ENCODE assay signal across 21 cellular contexts in the genomic region with DNA sequence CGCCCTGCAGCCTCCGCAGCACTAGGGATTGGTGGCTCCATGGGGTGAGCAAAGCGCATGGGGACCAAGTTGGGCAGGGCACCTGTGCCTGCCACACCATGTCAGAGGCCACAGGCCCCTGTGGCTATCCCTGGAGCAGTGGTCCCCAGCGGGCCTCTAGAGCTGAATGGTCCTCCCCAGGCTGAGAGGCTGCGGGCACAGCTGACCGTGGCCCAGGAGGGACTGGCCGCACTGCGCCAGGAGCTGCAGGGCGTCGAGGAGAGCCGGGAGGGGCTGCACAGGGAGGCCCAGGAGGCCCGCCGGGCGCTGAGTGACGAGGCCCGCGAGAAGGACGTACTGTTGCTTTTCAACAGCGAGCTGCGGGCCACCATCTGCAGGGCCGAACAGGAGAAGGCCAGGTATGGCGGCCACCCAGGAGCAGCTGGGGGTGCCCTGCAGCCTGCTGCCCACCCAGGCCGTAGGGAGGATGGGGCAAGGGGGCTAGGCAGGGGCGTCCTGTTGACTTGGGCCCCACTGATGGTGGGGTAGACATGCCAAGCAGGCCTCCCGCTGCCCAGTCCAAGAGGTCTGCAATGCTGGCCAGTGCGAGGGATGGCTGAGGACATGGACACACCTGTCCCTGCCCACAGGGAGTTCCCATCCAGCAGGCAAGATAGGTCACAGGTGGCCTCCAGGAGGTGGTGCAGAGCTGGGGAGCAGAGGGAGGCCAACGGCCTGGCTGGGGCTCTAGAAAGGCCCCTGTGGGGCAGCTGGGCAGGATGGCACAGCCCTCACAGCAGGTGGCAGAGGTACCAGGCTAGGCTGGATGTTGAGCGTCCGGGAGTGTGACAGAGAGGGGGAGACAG. TPM values are rescaled to one million over a fixed set of nuclear protein-coding genes. Genes with fewer than 3 reads are reported as not detected.
DNase-seq lines count a peak whose midpoint lies in the region; ATAC-seq and TF ChIP-seq lines count a peak whose summit lies in the region.
"Had no signal": no experiment of that assay in that cellular context is flagged by ENCODE, and none has a peak within 500 bp of the region (broad histone marks: within the 10 kb centered on the region; RNA-seq: fewer than 3 reads in every experiment).

No MANE protein-coding gene starts in this region.

- DNase-seq in Right ventricle myocardium superior (peak; percentile 43), left cardiac atrium (no peak), left ventricle myocardium inferior (peak; percentile 13), neural progenitor cell (ENCODE audit: low spot score) (no peak), uterus (peak in 1 of 2 donors; percentile 20), AG08396 (ENCODE audit: low spot score) (no peak), COLO829 (ENCODE audit: low spot score) (no peak)
- no peak for DNase-seq in activated T-helper 1 cell treated with anti-CD3 and anti-CD28 coated beads, Interleukin-12 subunit alpha, Interleukin-12 subunit beta, Interleukin-2, Interleukin-4 antibody, amounts not matched to agents 30 ng/mL and 10 ng/mL and 1 ng/mL, durations not matched to agents 14 hours and 24 hours and 36 hours (ENCODE audit: low spot score)
- DNase-seq: activated naive CD4-positive, alpha-beta T cell treated with anti-CD3 and anti-CD28 coated beads, Interleukin-2, amount 50 U/mL, for 16 hours; Calu3; dermis blood vessel endothelial cell; erythroblast; GDM1; NCI-H146; NCI-H226; sigmoid colon had no signal

- peaks cover 39% of the 10 kb centered on the region for H3K4me1 ChIP-seq in left ventricle myocardium inferior
- H3K4me1 ChIP-seq in neural progenitor cell: peaks cover 11% of the 10 kb centered on the region
- H3K4me1 ChIP-seq in uterus: peaks cover 6 to 35% of the 10 kb centered on the region in 2 donors

- intact Hi-C loops in Right ventricle myocardium superior (cut with DNase I): no loop called here
- intact Hi-C loops in left cardiac atrium (cut with DNase I): no loop called here
- intact Hi-C loops in left ventricle myocardium inferior (cut with micrococcal nuclease): no loop called here
- intact Hi-C loops in uterus (cut with DNase I; ENCODE audit: low total_unique reads): no loop called here
- intact Hi-C loops in activated T-helper 1 cell treated with anti-CD3 and anti-CD28 coated beads, Interleukin-12 subunit alpha, Interleukin-12 subunit beta, Interleukin-2, Interleukin-4 antibody, amounts not matched to agents 30 ng/mL and 10 ng/mL and 1 ng/mL, durations not matched to agents 14 hours and 24 hours and 36 hours (cut with micrococcal nuclease): no loop called here

- H3K4me3 ChIP-seq in left ventricle myocardium inferior: no peak overlapping the region
- H3K4me3 ChIP-seq in neural progenitor cell: no peak overlapping the region
- no peak overlapping the region for H3K4me3 ChIP-seq in uterus
- H3K4me3 ChIP-seq: body of pancreas, sigmoid colon had no signal

- ATAC-seq in Right ventricle myocardium superior (ENCODE audit: poor library complexity) (no peak), left cardiac atrium (no peak)
- ATAC-seq: body of pancreas had no signal

- no peak overlapping the region for H3K9ac ChIP-seq in neural progenitor cell

- TF ChIP-seq CTCF in left ventricle myocardium inferior (IDR thresholded peaks at IDR 0.05; ENCODE audit: borderline replicate concordance) (no peak), neural progenitor cell (IDR thresholded peaks at IDR 0.05) (no peak), uterus (IDR thresholded peaks at IDR 0.05) (no peak)

- no peak overlapping the region for H3K4me3 Mint-ChIP-seq in neural progenitor cell
- no peak overlapping the region for H3K4me3 Mint-ChIP-seq in activated T-helper 1 cell treated with anti-CD3 and anti-CD28 coated beads, Interleukin-12 subunit alpha, Interleukin-12 subunit beta, Interleukin-2, Interleukin-4 antibody, amounts not matched to agents 30 ng/mL and 10 ng/mL and 1 ng/mL, durations not matched to agents 14 hours and 24 hours and 36 hours
- H3K4me3 Mint-ChIP-seq: mesothelial cell of epicardium had no signal

- H3K36me3 ChIP-seq in left ventricle myocardium inferior (no peaks in the 10 kb centered on the region), neural progenitor cell (no peaks in the 10 kb centered on the region), uterus (no peaks in the 10 kb centered on the region)
- H3K36me3 ChIP-seq: sigmoid colon had no signal

- H3K4me1 Mint-ChIP-seq in neural progenitor cell: peaks cover 13% of the 10 kb centered on the region
- H3K4me1 Mint-ChIP-seq in activated T-helper 1 cell treated with anti-CD3 and anti-CD28 coated beads, Interleukin-12 subunit alpha, Interleukin-12 subunit beta, Interleukin-2, Interleukin-4 antibody, amounts not matched to agents 30 ng/mL and 10 ng/mL and 1 ng/mL, durations not matched to agents 14 hours and 24 hours and 36 hours (ENCODE audit: low read depth): no peaks in the 10 kb centered on the region
- H3K4me1 Mint-ChIP-seq: mesothelial cell of epicardium had no signal

- no peaks in the 10 kb centered on the region for H3K79me2 ChIP-seq in neural progenitor cell (ENCODE audit: low read depth)

- H2AFZ ChIP-seq in neural progenitor cell (replicated peaks): no peak overlapping the region

- H3K9me3 ChIP-seq in left ventricle myocardium inferior (replicated peaks) (no peaks in the 10 kb centered on the region), neural progenitor cell (ENCODE audit: low read depth) (no peaks in the 10 kb centered on the region), uterus (no peaks in the 10 kb centered on the region)
- H3K9me3 ChIP-seq: body of pancreas, sigmoid colon had no signal

- peaks cover 2% of the 10 kb centered on the region for H3K27me3 Mint-ChIP-seq in neural progenitor cell (ENCODE audit: insufficient read depth, low read depth)
- peaks cover 4% of the 10 kb centered on the region for H3K27me3 Mint-ChIP-seq in activated T-helper 1 cell treated with anti-CD3 and anti-CD28 coated beads, Interleukin-12 subunit alpha, Interleukin-12 subunit beta, Interleukin-2, Interleukin-4 antibody, amounts not matched to agents 30 ng/mL and 10 ng/mL and 1 ng/mL, durations not matched to agents 14 hours and 24 hours and 36 hours (ENCODE audit: insufficient read depth)

- no peaks in the 10 kb centered on the region for H3K27me3 ChIP-seq in left ventricle myocardium inferior (ENCODE audit: low read depth)
- H3K27me3 ChIP-seq in neural progenitor cell: no peaks in the 10 kb centered on the region
- no peaks in the 10 kb centered on the region for H3K27me3 ChIP-seq in uterus
- H3K27me3 ChIP-seq: body of pancreas had no signal

- H3F3A ChIP-seq in neural progenitor cell (ENCODE audit: low read depth): peaks cover 5% of the 10 kb centered on the region

- no peaks in the 10 kb centered on the region for H3K36me3 Mint-ChIP-seq in neural progenitor cell
- H3K36me3 Mint-ChIP-seq in activated T-helper 1 cell treated with anti-CD3 and anti-CD28 coated beads, Interleukin-12 subunit alpha, Interleukin-12 subunit beta, Interleukin-2, Interleukin-4 antibody, amounts not matched to agents 30 ng/mL and 10 ng/mL and 1 ng/mL, durations not matched to agents 14 hours and 24 hours and 36 hours (ENCODE audit: low read depth): no peaks in the 10 kb centered on the region
- H3K36me3 Mint-ChIP-seq: mesothelial cell of epicardium had no signal

- H3K4me2 ChIP-seq in neural progenitor cell: no peak overlapping the region

- no peak for TF ChIP-seq POLR2A in uterus (IDR thresholded peaks at IDR 0.05)

- H4K20me1 ChIP-seq in neural progenitor cell (ENCODE audit: low read depth): no peaks in the 10 kb centered on the region

- no peaks in the 10 kb centered on the region for H3K9me3 Mint-ChIP-seq in neural progenitor cell
- no peaks in the 10 kb centered on the region for H3K9me3 Mint-ChIP-seq in activated T-helper 1 cell treated with anti-CD3 and anti-CD28 coated beads, Interleukin-12 subunit alpha, Interleukin-12 subunit beta, Interleukin-2, Interleukin-4 antibody, amounts not matched to agents 30 ng/mL and 10 ng/mL and 1 ng/mL, durations not matched to agents 14 hours and 24 hours and 36 hours
- H3K9me3 Mint-ChIP-seq: mesothelial cell of epicardium had no signal

- H3K27ac ChIP-seq in left ventricle myocardium inferior (replicated peaks) (no peak overlapping the region), neural progenitor cell (no peak overlapping the region), uterus (peak overlapping the region; percentile 79 to 91)

- H3K27ac Mint-ChIP-seq in neural progenitor cell: peak overlapping the region; percentile 33
- H3K27ac Mint-ChIP-seq in activated T-helper 1 cell treated with anti-CD3 and anti-CD28 coated beads, Interleukin-12 subunit alpha, Interleukin-12 subunit beta, Interleukin-2, Interleukin-4 antibody, amounts not matched to agents 30 ng/mL and 10 ng/mL and 1 ng/mL, durations not matched to agents 14 hours and 24 hours and 36 hours: no peak overlapping the region
- H3K27ac Mint-ChIP-seq: mesothelial cell of epicardium had no signal

RNA-seq across cellular contexts. Expression of gene SNED1, which starts 34.8 kb away (rescaled TPM):
- total RNA-seq in Right ventricle myocardium superior (8.0 TPM), left cardiac atrium (10 to 100 TPM; 12.2 to 31.9 TPM), left ventricle myocardium inferior (6.1 TPM), neural progenitor cell (ENCODE audit: low replicate concordance) (0.11 and 0.31 TPM in 2 replicates), uterus (10 to 100 TPM; 18.5 to 87.1 (median 21.9) TPM)
- 1.6 and 2.5 TPM in 2 replicates for total RNA-seq in activated T-helper 1 cell treated with anti-CD3 and anti-CD28 coated beads, Interleukin-12 subunit alpha, Interleukin-12 subunit beta, Interleukin-2, Interleukin-4 antibody, amounts not matched to agents 30 ng/mL and 10 ng/mL and 1 ng/mL, durations not matched to agents 14 hours and 24 hours and 36 hours

RNA-seq across cellular contexts. Expression of gene CROCC2, which starts 57.5 kb away (rescaled TPM):
- total RNA-seq in Right ventricle myocardium superior (not detected), left cardiac atrium (not detected), left ventricle myocardium inferior (not detected), neural progenitor cell (ENCODE audit: low replicate concordance) (not detected in 2 replicates), uterus (1 to 10 TPM in 2 of 4 donors, under 1 TPM in 1, not detected in 1; 0.79 to 2.6 (median 1.8) TPM)
- total RNA-seq in activated T-helper 1 cell treated with anti-CD3 and anti-CD28 coated beads, Interleukin-12 subunit alpha, Interleukin-12 subunit beta, Interleukin-2, Interleukin-4 antibody, amounts not matched to agents 30 ng/mL and 10 ng/mL and 1 ng/mL, durations not matched to agents 14 hours and 24 hours and 36 hours: not detected in 2 replicates
- total RNA-seq: Calu3; dermis blood vessel endothelial cell; M059J; sigmoid colon; subcutaneous adipose tissue; T-helper 1 cell treated with Interleukin-12 subunit alpha and Interleukin-12 subunit beta and Interleukin-4 antibody, amounts not matched to agents 30 ng/mL and 1 ng/mL, for 36 hours had no signal

Comparison
In these comparisons a context has a peak if more than half of its experiments do, and no peak if none do; other contexts are left out.
1. DNase-seq: peak in Right ventricle myocardium superior (single experiment) and left ventricle myocardium inferior (single experiment); none in left cardiac atrium (single experiment), neural progenitor cell (single experiment), AG08396 (single experiment), COLO829 (single experiment) and activated T-helper 1 cell treated with anti-CD3 and anti-CD28 coated beads, Interleukin-12 subunit alpha, Interleukin-12 subunit beta, Interleukin-2, Interleukin-4 antibody, amounts not matched to agents 30 ng/mL and 10 ng/mL and 1 ng/mL, durations not matched to agents 14 hours and 24 hours and 36 hours (single experiment).
2. H3K27ac ChIP-seq: peak in uterus (2 of 2); none in left ventricle myocardium inferior (single experiment) and neural progenitor cell (single experiment).